ENCODE assay signal across 23 cellular contexts in genomic region chr1:40130892-40131291, GRCh38. TPM values are rescaled to one million over a fixed set of nuclear protein-coding genes. Genes with fewer than 3 reads are reported as not detected.
DNase-seq lines count a peak whose midpoint lies in the region; ATAC-seq, FAIRE-seq and TF ChIP-seq lines count a peak whose summit lies in the region.
"Had no signal": no experiment of that assay in that cellular context is flagged by ENCODE, and none has a peak within 500 bp of the region (broad histone marks: within the 10 kb centered on the region; RNA-seq: fewer than 3 reads in every experiment).

No MANE protein-coding gene starts in this region.

- WGBS in A549 (ENCODE audit: missing lambda C conversion rate) = 0% methylated on average over 2 of the region's 2 CpGs

- POLR2A ChIA-PET in A549 (lab: Yijun Ruan, JAX) = no interaction called here
- POLR2A ChIA-PET in PC-3 (lab: Charles Lee; ENCODE audit: unreplicated experiment) = no interaction called here

- intact Hi-C loops in PC-3 (cut with micrococcal nuclease) = no loop called here

- no peak for TF ChIP-seq EP300 in A549 (IDR thresholded peaks at IDR 0.05)

- no peaks in the 10 kb centered on the region for H3F3A ChIP-seq in PC-3 (ENCODE audit: low read length, unreplicated experiment)

- H3K36me3 ChIP-seq in Karpas-422 (ENCODE audit: insufficient read depth, low read length) (no peaks in the 10 kb centered on the region), PC-3 (ENCODE audit: low read depth, low read length) (no peaks in the 10 kb centered on the region)

- peak in 1 of 2 experiments; percentile 28 for DNase-seq in A549 (ENCODE audit: low read depth in 1 of 2, low spot score in 1 of 2)
- DNase-seq in Karpas-422 = no peak
- peak; percentile 78 for DNase-seq in PC-3
- DNase-seq in epithelial cell of prostate (ENCODE audit: low read depth, low spot score) = peak; percentile 36
- DNase-seq in activated CD4-positive, alpha-beta T cell treated with anti-CD3 and anti-CD28 coated beads, Interleukin-2, amount 50 U/mL, for 1 hour = no peak
- DNase-seq in OCI-M2 (lab: John Stamatoyannopoulos, UW; ENCODE audit: unreplicated experiment) = no peak
- no peak for DNase-seq in NCI-H128 (lab: John Stamatoyannopoulos, UW; ENCODE audit: unreplicated experiment)
- DNase-seq: activated CD4-positive, alpha-beta T cell treated with anti-CD3 and anti-CD28 coated beads for 36 hours; activated CD8-positive, alpha-beta memory T cell treated with anti-CD3 and anti-CD28 coated beads, Interleukin-2, amount 50 U/mL, for 48 hours; activated naive CD4-positive, alpha-beta T cell treated with anti-CD3 and anti-CD28 coated beads for 36 hours; CD4-positive, alpha-beta T cell; cortex of kidney; DND-41; glutamatergic neuron; mesenchymal stem cell; NCI-H1930; NCI-H524 treated with DMSO at 0.1 percent for 48 hours; psoas muscle; RPMI8226; T-helper 17 cell had no signal

- CTCF ChIA-PET in A549 (lab: Yijun Ruan, JAX) (interaction anchor here (0.6 to 1.4 kb wide), 2 partner anchors 31 to 49 kb away, joined by 3 to 4 read pairs; no protein-coding TSS in a partner anchor), PC-3 (lab: Charles Lee) (interaction anchor here (1.6 kb wide), 1 partner anchor 13 kb away, joined by 6 read pairs; no protein-coding TSS in a partner anchor)

- no peak for FAIRE-seq in A549 (lab: Jason Lieb, UNC)
- FAIRE-seq: islet of Langerhans had no signal

- H3K4me1 ChIP-seq in A549 (no peaks in the 10 kb centered on the region), Karpas-422 (ENCODE audit: low read length) (peaks cover 13% of the 10 kb centered on the region), PC-3 (ENCODE audit: insufficient read depth, low read length) (peaks cover 10% of the 10 kb centered on the region)
- H3K4me1 ChIP-seq: psoas muscle had no signal

- H3K79me2 ChIP-seq in Karpas-422 (ENCODE audit: low read length) (no peaks in the 10 kb centered on the region), PC-3 (ENCODE audit: low read length) (no peaks in the 10 kb centered on the region)

- BruUV-seq in PC-3 (replicated peaks; lab: Mats Ljungman, UMichigan) = no TSS peak

- no peaks in the 10 kb centered on the region for H3K9me2 ChIP-seq in Karpas-422 (replicated peaks; ENCODE audit: insufficient read depth, low read length)
- no peaks in the 10 kb centered on the region for H3K9me2 ChIP-seq in PC-3 (replicated peaks; ENCODE audit: low read length)

- ATAC-seq in A549 (no peak), PC-3 (peak; percentile 51), GM18511 (IDR thresholded peaks at IDR 0.05; ENCODE audit: unreplicated experiment) (no peak)
- ATAC-seq: activated CD4-positive, alpha-beta T cell treated with anti-CD3 and anti-CD28 coated beads for 36 hours; psoas muscle; stimulated activated memory B cell treated with anti-CD40 and anti-IgM and Interleukin-4, amounts not matched to agents 10 μg/mL and 1 μg/mL and 100 μg/mL, for 72 hours; T-helper 17 cell had no signal

- H2AFZ ChIP-seq in Karpas-422 (ENCODE audit: low read length) (no peak overlapping the region), PC-3 (ENCODE audit: low read length) (peak overlapping the region; percentile 38; the same call in 1 of the 2 replicates)

- H3K9me3 ChIP-seq in A549 (no peaks in the 10 kb centered on the region), Karpas-422 (ENCODE audit: low read length) (peaks cover 4% of the 10 kb centered on the region; the same call in 1 of the 2 replicates), PC-3 (ENCODE audit: low read length) (0 out of 2 replicates have a peak, but pooled peaks cover 5% of the 10 kb centered on the region)
- H3K9me3 ChIP-seq: psoas muscle had no signal

- H3K4me3 ChIP-seq in A549 = no peak overlapping the region
- 0 out of 2 replicates have a peak overlapping the region, but pooled peaks have one; percentile 21 for H3K4me3 ChIP-seq in Karpas-422 (ENCODE audit: low read length)
- H3K4me3 ChIP-seq in PC-3 (ENCODE audit: low read length) = no peak overlapping the region
- H3K4me3 ChIP-seq: psoas muscle had no signal

- H4K20me1 ChIP-seq in Karpas-422 (ENCODE audit: insufficient read depth, low read depth, low read length) = no peaks in the 10 kb centered on the region
- no peaks in the 10 kb centered on the region for H4K20me1 ChIP-seq in PC-3 (ENCODE audit: low read length)

- TF ChIP-seq POLR2A in A549 (IDR thresholded peaks at IDR 0.05; ENCODE audit: low read length) = no peak

- TF ChIP-seq CTCF in A549 (IDR thresholded peaks at IDR 0.05) (no peak), PC-3 (conservative IDR thresholded peaks at IDR 0.05; ENCODE audit: low read depth, low read length) (no peak)

- no peak for TF ChIP-seq RAD21 in A549 (conservative IDR thresholded peaks at IDR 0.05 in 1 of 2, IDR thresholded peaks at IDR 0.05 in 1 of 2)

- no peak overlapping the region for H3K27ac ChIP-seq in A549
- no peak overlapping the region for H3K27ac ChIP-seq in Karpas-422 (ENCODE audit: low read length)
- H3K27ac ChIP-seq in PC-3 (ENCODE audit: low read length) = no peak overlapping the region
- H3K27ac ChIP-seq in epithelial cell of prostate = no peak overlapping the region
- H3K27ac ChIP-seq: psoas muscle had no signal

- H3K27me3 ChIP-seq in Karpas-422 (ENCODE audit: low read length) (no peaks in the 10 kb centered on the region), PC-3 (ENCODE audit: low read length) (no peaks in the 10 kb centered on the region)

- H3K4me2 ChIP-seq in A549 (no peak overlapping the region), Karpas-422 (ENCODE audit: low read depth, low read length, poor library complexity, severe bottlenecking) (peak overlapping the region; percentile 34), PC-3 (ENCODE audit: low read length) (peak overlapping the region; percentile 24; the same call in 1 of the 2 replicates)

- H3K9ac ChIP-seq in Karpas-422 (ENCODE audit: low read length) (no peak overlapping the region), PC-3 (ENCODE audit: low read length) (no peak overlapping the region)

TF ChIP-seq in A549, 52 proteins besides CTCF, POLR2A, EP300 and RAD21:
- TF ChIP-seq NFE2L2 (conservative IDR thresholded peaks at IDR 0.05; ENCODE audit: low read length) (no peak), SREBF2 (IDR thresholded peaks at IDR 0.05) (no peak), GATA3 (IDR thresholded peaks at IDR 0.05; ENCODE audit: borderline replicate concordance) (peak; percentile 63; the same call in 1 of the 2 replicates), RCOR1 (IDR thresholded peaks at IDR 0.05; ENCODE audit: low read depth, low read length) (no peak), KDM5A (IDR thresholded peaks at IDR 0.05) (no peak)
TF ChIP-seq in A549: peak in this region for 1.

RNA-seq across cellular contexts. Expression of gene RLF, which starts 30.3 kb away (rescaled TPM):
- polyA plus RNA-seq in A549 (2011; rRNA removed) (7.9 and 8.3 TPM in 2 replicates), A549 (2017; fragmentation: RNase III; extraction: RNeasy Plus Mini Kit Qiagen cat#74134 plus additional on column Dnase treatment) (4.5 to 4.8 TPM (median 4.7 TPM) in 3 replicates)
- 1.2 and 1.3 TPM in 2 replicates for polyA plus RNA-seq in A549 (2012; cell fraction: cytosol; rRNA removed)
- polyA plus RNA-seq in A549 (2012; cell fraction: nucleus; rRNA removed) = 1.3 and 1.6 TPM in 2 replicates
- polyA minus RNA-seq in A549 (2011; rRNA and poly(A)+ RNA removed) = 6.2 TPM in 2 replicates
- total RNA-seq in Karpas-422 (2014; rRNA removed; shearing (Covaris generic); ENCODE audit: low replicate concordance) = 23.7 and 33.5 TPM in 2 replicates
- 14.7 and 15.1 TPM in 2 replicates for total RNA-seq in PC-3 (2014; rRNA removed)

RNA-seq across cellular contexts. Expression of gene PPT1, which starts 33.8 kb away (rescaled TPM):
- polyA plus RNA-seq in A549 (2011; rRNA removed) = 40.2 and 64.3 TPM in 2 replicates
- 14.6 and 18.1 TPM in 2 replicates for polyA plus RNA-seq in A549 (2012; cell fraction: cytosol; rRNA removed)
- polyA plus RNA-seq in A549 (2012; cell fraction: nucleus; rRNA removed) = 11.3 and 12.4 TPM in 2 replicates
- 55.9 to 57.2 TPM (median 56.7 TPM) in 3 replicates for polyA plus RNA-seq in A549 (2017; fragmentation: RNase III; extraction: RNeasy Plus Mini Kit Qiagen cat#74134 plus additional on column Dnase treatment)
- 31.2 and 39.1 TPM in 2 replicates for polyA minus RNA-seq in A549 (2011; rRNA and poly(A)+ RNA removed)
- total RNA-seq in Karpas-422 (2014; rRNA removed; shearing (Covaris generic); ENCODE audit: low replicate concordance) = 49.5 and 77.4 TPM in 2 replicates
- 63.9 and 72.9 TPM in 2 replicates for total RNA-seq in PC-3 (2014; rRNA removed)

Comparison
In these comparisons a context has a peak if more than half of its experiments do, and no peak if none do; other contexts are left out.
1. DNase-seq: peak in PC-3 (single experiment) and epithelial cell of prostate (single experiment); none in Karpas-422 (single experiment), activated CD4-positive, alpha-beta T cell treated with anti-CD3 and anti-CD28 coated beads, Interleukin-2, amount 50 U/mL, for 1 hour (single experiment), OCI-M2 (single experiment) and NCI-H128 (single experiment).